9 cellular contexts compared by ENCODE assay signal in genomic region chr9:76456202-76456926, GRCh38. TPM values are rescaled to one million over a fixed set of nuclear protein-coding genes. Genes with fewer than 3 reads are reported as not detected.
A peak's percentile ranks its signal among the peaks of the same experiment; 100 is the strongest.
DNase-seq lines count a peak whose midpoint lies in the region; ATAC-seq, FAIRE-seq and TF ChIP-seq lines count a peak whose summit lies in the region.
"Had no signal": no experiment of that assay in that cellular context is flagged by ENCODE, and none has a peak within 500 bp of the region (broad histone marks: within the 10 kb centered on the region; RNA-seq: fewer than 3 reads in every experiment).

No MANE protein-coding gene starts in this region.

- peak overlapping the region; percentile 31 for H3K27ac Mint-ChIP-seq in activated T-helper 1 cell treated with anti-CD3 and anti-CD28 coated beads, Interleukin-12 subunit alpha, Interleukin-12 subunit beta, Interleukin-2, Interleukin-4 antibody, amounts not matched to agents 30 ng/mL and 10 ng/mL and 1 ng/mL, durations not matched to agents 14 hours and 24 hours and 36 hours
- H3K27ac Mint-ChIP-seq in mesothelial cell of epicardium, result peak overlapping the region; percentile 91

- H3K4me1 Mint-ChIP-seq in activated T-helper 1 cell treated with anti-CD3 and anti-CD28 coated beads, Interleukin-12 subunit alpha, Interleukin-12 subunit beta, Interleukin-2, Interleukin-4 antibody, amounts not matched to agents 30 ng/mL and 10 ng/mL and 1 ng/mL, durations not matched to agents 14 hours and 24 hours and 36 hours (ENCODE audit: low read depth), result peaks cover 43% of the 10 kb centered on the region
- peaks cover 27% of the 10 kb centered on the region for H3K4me1 Mint-ChIP-seq in mesothelial cell of epicardium

- H3K4me3 Mint-ChIP-seq in activated T-helper 1 cell treated with anti-CD3 and anti-CD28 coated beads, Interleukin-12 subunit alpha, Interleukin-12 subunit beta, Interleukin-2, Interleukin-4 antibody, amounts not matched to agents 30 ng/mL and 10 ng/mL and 1 ng/mL, durations not matched to agents 14 hours and 24 hours and 36 hours, result no peak overlapping the region
- H3K4me3 Mint-ChIP-seq in mesothelial cell of epicardium, result no peak overlapping the region
- H3K4me3 Mint-ChIP-seq: nephron had no signal

- H3K36me3 ChIP-seq in gastrocnemius medialis, result no peaks in the 10 kb centered on the region

- peak; percentile 20 for FAIRE-seq in GM12891 (lab: Jason Lieb, UNC)
- FAIRE-seq: TTC549 had no signal

- in situ Hi-C loops in gastrocnemius medialis (cut with MboI; ENCODE audit: low sequenced_read_pairs in 4 of 4), result loop anchor here in 3 of 4 donors (10.0 to 25.0 kb wide), 3 partner anchors 106 to 248 kb away; no protein-coding TSS in a partner anchor

- H3K9me3 Mint-ChIP-seq in activated T-helper 1 cell treated with anti-CD3 and anti-CD28 coated beads, Interleukin-12 subunit alpha, Interleukin-12 subunit beta, Interleukin-2, Interleukin-4 antibody, amounts not matched to agents 30 ng/mL and 10 ng/mL and 1 ng/mL, durations not matched to agents 14 hours and 24 hours and 36 hours, result no peaks in the 10 kb centered on the region
- H3K9me3 Mint-ChIP-seq in mesothelial cell of epicardium, result no peaks in the 10 kb centered on the region

- H3K27me3 ChIP-seq in gastrocnemius medialis, result peaks cover 2 to 14% (median 2%) of the 10 kb centered on the region in 3 donors

- DNase-seq in GM12891 (ENCODE audit: insufficient read length, low spot score) (no peak), NCI-H345 (lab: John Stamatoyannopoulos, UW) (peak; percentile 93), mesothelial cell of epicardium (ENCODE audit: low spot score in 2 of 2, unreplicated experiment in 2 of 2) (peak in 1 of 2 experiments; percentile 47), gastrocnemius medialis (no peak)
- peak; percentile 16 for DNase-seq in activated T-helper 1 cell treated with anti-CD3 and anti-CD28 coated beads, Interleukin-12 subunit alpha, Interleukin-12 subunit beta, Interleukin-2, Interleukin-4 antibody, amounts not matched to agents 30 ng/mL and 10 ng/mL and 1 ng/mL, durations not matched to agents 14 hours and 24 hours and 36 hours (ENCODE audit: low spot score)

- H3K27me3 Mint-ChIP-seq in activated T-helper 1 cell treated with anti-CD3 and anti-CD28 coated beads, Interleukin-12 subunit alpha, Interleukin-12 subunit beta, Interleukin-2, Interleukin-4 antibody, amounts not matched to agents 30 ng/mL and 10 ng/mL and 1 ng/mL, durations not matched to agents 14 hours and 24 hours and 36 hours (ENCODE audit: insufficient read depth), result peaks cover 3% of the 10 kb centered on the region
- peaks cover 11% of the 10 kb centered on the region for H3K27me3 Mint-ChIP-seq in mesothelial cell of epicardium (ENCODE audit: low read depth)

- intact Hi-C loops in activated T-helper 1 cell treated with anti-CD3 and anti-CD28 coated beads, Interleukin-12 subunit alpha, Interleukin-12 subunit beta, Interleukin-2, Interleukin-4 antibody, amounts not matched to agents 30 ng/mL and 10 ng/mL and 1 ng/mL, durations not matched to agents 14 hours and 24 hours and 36 hours (cut with micrococcal nuclease), result no loop called here
- intact Hi-C loops in gastrocnemius medialis (cut with DNase I; ENCODE audit: low total_unique reads), result no loop called here

- no peak overlapping the region for H3K27ac ChIP-seq in gastrocnemius medialis

- TF ChIP-seq CTCF in mesothelial cell of epicardium (IDR thresholded peaks at IDR 0.05; ENCODE audit: unreplicated experiment) (no peak), gastrocnemius medialis (IDR thresholded peaks at IDR 0.05 in 4 of 5, conservative IDR thresholded peaks at IDR 0.05 in 1 of 5) (no peak)

- H3K4me1 ChIP-seq in gastrocnemius medialis, result no peaks in the 10 kb centered on the region

- peaks cover 11% of the 10 kb centered on the region for H3K36me3 Mint-ChIP-seq in activated T-helper 1 cell treated with anti-CD3 and anti-CD28 coated beads, Interleukin-12 subunit alpha, Interleukin-12 subunit beta, Interleukin-2, Interleukin-4 antibody, amounts not matched to agents 30 ng/mL and 10 ng/mL and 1 ng/mL, durations not matched to agents 14 hours and 24 hours and 36 hours (ENCODE audit: low read depth)
- H3K36me3 Mint-ChIP-seq in mesothelial cell of epicardium, result no peaks in the 10 kb centered on the region

- TF ChIP-seq POLR2A in GM12891 (IDR thresholded peaks at IDR 0.05; ENCODE audit: low read depth, low read length), result no peak
- no peak for TF ChIP-seq POLR2A in gastrocnemius medialis (IDR thresholded peaks at IDR 0.05)

- H3K4me3 ChIP-seq in gastrocnemius medialis, result no peak overlapping the region

- H3K9me3 ChIP-seq in gastrocnemius medialis, result no peaks in the 10 kb centered on the region

- peak; percentile 40 for ATAC-seq in HG03135 (IDR thresholded peaks at IDR 0.05; ENCODE audit: unreplicated experiment)
- ATAC-seq in HG03565 (IDR thresholded peaks at IDR 0.05; ENCODE audit: unreplicated experiment), result no peak
- ATAC-seq in gastrocnemius medialis, result no peak

TF ChIP-seq in GM12891, 5 proteins besides CTCF, POLR2A, EP300 and RAD21:
- TF ChIP-seq POU2F2 (IDR thresholded peaks at IDR 0.05; ENCODE audit: low read depth, low read length) (no peak), SPI1 (IDR thresholded peaks at IDR 0.05; ENCODE audit: low read depth, low read length) (peak; percentile 60)

RNA-seq across cellular contexts. Expression of gene GCNT1, which starts 2.6 kb away (rescaled TPM):
- 7.0 TPM for polyA plus RNA-seq in GM12891 (2012; ENCODE audit: low read depth, missing spikeins)
- total RNA-seq in activated T-helper 1 cell treated with anti-CD3 and anti-CD28 coated beads, Interleukin-12 subunit alpha, Interleukin-12 subunit beta, Interleukin-2, Interleukin-4 antibody, amounts not matched to agents 30 ng/mL and 10 ng/mL and 1 ng/mL, durations not matched to agents 14 hours and 24 hours and 36 hours, result 11.6 and 13.1 TPM in 2 replicates
- 8.0 to 9.1 TPM (median 8.6 TPM) in 3 replicates for total RNA-seq in mesothelial cell of epicardium
- 1 to 10 TPM in 3 of 4 donors, under 1 TPM in 1; 0.98 to 6.6 (median 4.2) TPM for total RNA-seq in gastrocnemius medialis

Comparison
In these comparisons a context has a peak if more than half of its experiments do, and no peak if none do; other contexts are left out.
1. DNase-seq: peak in NCI-H345 (single experiment) and activated T-helper 1 cell treated with anti-CD3 and anti-CD28 coated beads, Interleukin-12 subunit alpha, Interleukin-12 subunit beta, Interleukin-2, Interleukin-4 antibody, amounts not matched to agents 30 ng/mL and 10 ng/mL and 1 ng/mL, durations not matched to agents 14 hours and 24 hours and 36 hours (single experiment); none in GM12891 (single experiment) and gastrocnemius medialis (0 of 2).